ENCODE assay signal across 26 cellular contexts in the genomic region with DNA sequence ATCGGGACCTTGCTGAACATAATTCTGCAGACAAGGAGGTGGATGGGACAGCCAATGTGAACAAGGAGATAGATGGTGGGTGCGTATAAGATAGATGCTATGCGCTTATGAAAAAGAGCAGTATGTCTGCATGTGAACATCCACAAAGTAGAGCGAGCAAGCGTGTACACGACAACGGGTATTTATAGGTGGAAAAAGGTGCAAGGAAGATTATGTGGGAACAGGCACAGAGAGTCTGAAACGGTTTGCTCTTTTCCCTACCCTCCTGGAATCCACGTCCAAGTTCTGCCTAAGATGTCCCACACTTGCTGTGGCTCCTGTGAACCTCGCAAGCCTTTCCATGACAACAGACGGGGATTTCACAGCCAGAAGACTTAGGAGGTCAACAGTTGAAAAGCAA.
"Had no signal": no experiment of that assay in that cellular context is flagged by ENCODE, and none has a peak within 500 bp of the region (broad histone marks: within the 10 kb centered on the region; RNA-seq: fewer than 3 reads in every experiment).

No MANE protein-coding gene starts in this region.

- H3K9me3 Mint-ChIP-seq: activated naive CD4-positive, alpha-beta T cell treated with anti-CD3 and anti-CD28 coated beads for 36 hours; activated naive CD8-positive, alpha-beta T cell treated with anti-CD3 and anti-CD28 coated beads for 36 hours; nephron; stimulated activated memory B cell treated with anti-CD40 and anti-IgM and Interleukin-4, amounts not matched to agents 10 μg/mL and 1 μg/mL and 100 μg/mL, for 72 hours; stimulated activated naive CD8-positive, alpha-beta T cell treated with anti-CD3 and anti-CD28 coated beads, Interleukin-15, amount 100 ng/mL, for 72 hours; T-helper 2 cell treated with Interferon-gamma antibody and Interleukin-4, amounts not matched to agents 5 μg/mL and 100 μg/mL, for 36 hours had no signal

- DNase-seq: activated CD4-positive, alpha-beta T cell treated with anti-CD3 and anti-CD28 coated beads for 36 hours; activated CD4-positive, CD25-positive, alpha-beta regulatory T cell; activated CD8-positive, alpha-beta memory T cell treated with anti-CD3 and anti-CD28 coated beads, Interleukin-2, amount 10 ng/mL, durations not matched to agents 7 days and 5 days; activated CD8-positive, alpha-beta T cell treated with anti-CD3 and anti-CD28 coated beads, Interleukin-2, amount 10 ng/mL, durations not matched to agents 7 days and 5 days; activated effector memory CD4-positive, alpha-beta T cell treated with Interleukin-2 at 50 U/mL for 16 hours; activated naive CD4-positive, alpha-beta T cell treated with anti-CD3 and anti-CD28 coated beads for 36 hours; activated naive CD8-positive, alpha-beta T cell treated with anti-CD3 and anti-CD28 coated beads for 36 hours; cerebellar nuclear complex; colonic mucosa; effector CD8-positive, alpha-beta T cell; esophagus squamous epithelium; foreskin melanocyte; left lung; lower lobe of right lung; nucleus accumbens; pancreas; stimulated activated CD4-positive, alpha-beta T cell treated with anti-CD3 and anti-CD28 coated beads, Interleukin-1b, Interleukin-23, amount 100 ng/mL, for 48 hours; stimulated activated CD4-positive, alpha-beta T cell treated with anti-CD3 and anti-CD28 coated beads, Interleukin-4, amount 100 ng/mL, for 4 hours; stimulated activated CD8-positive, alpha-beta memory T cell treated with anti-CD3 and anti-CD28 coated beads, Interleukin-4, amount 100 ng/mL, for 48 hours; stimulated activated naive CD8-positive, alpha-beta T cell treated with anti-CD3 and anti-CD28 coated beads, Interleukin-15, amount 100 ng/mL, for 72 hours; substantia nigra; upper lobe of left lung had no signal

- ATAC-seq: activated CD4-positive, alpha-beta T cell treated with anti-CD3 and anti-CD28 coated beads for 36 hours; activated CD8-positive, alpha-beta memory T cell treated with anti-CD3 and anti-CD28 coated beads, Interleukin-2, amount 10 ng/mL, durations not matched to agents 7 days and 5 days; activated CD8-positive, alpha-beta T cell treated with anti-CD3 and anti-CD28 coated beads, Interleukin-2, amount 10 ng/mL, durations not matched to agents 7 days and 5 days; left lung; lower lobe of right lung; pancreas; stimulated activated memory B cell treated with anti-CD40 and anti-IgM and Interleukin-4, amounts not matched to agents 10 μg/mL and 1 μg/mL and 100 μg/mL, for 72 hours; stimulated activated naive CD8-positive, alpha-beta T cell treated with anti-CD3 and anti-CD28 coated beads, Interleukin-15, amount 100 ng/mL, for 72 hours had no signal

- H3K4me1 Mint-ChIP-seq: activated CD4-positive, alpha-beta T cell treated with anti-CD3 and anti-CD28 coated beads for 36 hours; stimulated activated memory B cell treated with anti-CD40 and anti-IgM and Interleukin-4, amounts not matched to agents 10 μg/mL and 1 μg/mL and 100 μg/mL, for 72 hours; stimulated activated naive CD8-positive, alpha-beta T cell treated with anti-CD3 and anti-CD28 coated beads, Interleukin-15, amount 100 ng/mL, for 72 hours had no signal

- H3K27me3 Mint-ChIP-seq: activated CD4-positive, alpha-beta T cell treated with anti-CD3 and anti-CD28 coated beads for 36 hours; activated CD8-positive, alpha-beta memory T cell treated with anti-CD3 and anti-CD28 coated beads, Interleukin-2, amount 10 ng/mL, durations not matched to agents 7 days and 5 days; activated naive CD8-positive, alpha-beta T cell treated with anti-CD3 and anti-CD28 coated beads for 36 hours; stimulated activated memory B cell treated with anti-CD40 and anti-IgM and Interleukin-4, amounts not matched to agents 10 μg/mL and 1 μg/mL and 100 μg/mL, for 72 hours; stimulated activated naive CD8-positive, alpha-beta T cell treated with anti-CD3 and anti-CD28 coated beads, Interleukin-15, amount 100 ng/mL, for 72 hours had no signal

- H3K27ac Mint-ChIP-seq: activated CD4-positive, alpha-beta T cell treated with anti-CD3 and anti-CD28 coated beads for 36 hours; activated CD8-positive, alpha-beta memory T cell treated with anti-CD3 and anti-CD28 coated beads, Interleukin-2, amount 10 ng/mL, durations not matched to agents 7 days and 5 days; activated CD8-positive, alpha-beta T cell treated with anti-CD3 and anti-CD28 coated beads, Interleukin-2, amount 10 ng/mL, durations not matched to agents 7 days and 5 days; activated naive CD4-positive, alpha-beta T cell treated with anti-CD3 and anti-CD28 coated beads for 36 hours; activated naive CD8-positive, alpha-beta T cell treated with anti-CD3 and anti-CD28 coated beads for 36 hours; stimulated activated memory B cell treated with anti-CD40 and anti-IgM and Interleukin-4, amounts not matched to agents 10 μg/mL and 1 μg/mL and 100 μg/mL, for 72 hours; T-helper 2 cell treated with Interferon-gamma antibody and Interleukin-4, amounts not matched to agents 5 μg/mL and 100 μg/mL, for 36 hours had no signal

- H3K36me3 Mint-ChIP-seq: brain; stimulated activated memory B cell treated with anti-CD40 and anti-IgM and Interleukin-4, amounts not matched to agents 10 μg/mL and 1 μg/mL and 100 μg/mL, for 72 hours had no signal

- H3K4me3 Mint-ChIP-seq: activated CD4-positive, alpha-beta T cell treated with anti-CD3 and anti-CD28 coated beads for 36 hours; activated CD8-positive, alpha-beta memory T cell treated with anti-CD3 and anti-CD28 coated beads, Interleukin-2, amount 10 ng/mL, durations not matched to agents 7 days and 5 days; activated CD8-positive, alpha-beta T cell treated with anti-CD3 and anti-CD28 coated beads, Interleukin-2, amount 10 ng/mL, durations not matched to agents 7 days and 5 days; activated naive CD4-positive, alpha-beta T cell treated with anti-CD3 and anti-CD28 coated beads for 36 hours; activated naive CD8-positive, alpha-beta T cell treated with anti-CD3 and anti-CD28 coated beads for 36 hours; nephron; stimulated activated memory B cell treated with anti-CD40 and anti-IgM and Interleukin-4, amounts not matched to agents 10 μg/mL and 1 μg/mL and 100 μg/mL, for 72 hours; stimulated activated naive CD8-positive, alpha-beta T cell treated with anti-CD3 and anti-CD28 coated beads, Interleukin-15, amount 100 ng/mL, for 72 hours; T-helper 2 cell treated with Interferon-gamma antibody and Interleukin-4, amounts not matched to agents 5 μg/mL and 100 μg/mL, for 36 hours had no signal
